8 cellular contexts compared by ENCODE assay signal in the genomic region with DNA sequence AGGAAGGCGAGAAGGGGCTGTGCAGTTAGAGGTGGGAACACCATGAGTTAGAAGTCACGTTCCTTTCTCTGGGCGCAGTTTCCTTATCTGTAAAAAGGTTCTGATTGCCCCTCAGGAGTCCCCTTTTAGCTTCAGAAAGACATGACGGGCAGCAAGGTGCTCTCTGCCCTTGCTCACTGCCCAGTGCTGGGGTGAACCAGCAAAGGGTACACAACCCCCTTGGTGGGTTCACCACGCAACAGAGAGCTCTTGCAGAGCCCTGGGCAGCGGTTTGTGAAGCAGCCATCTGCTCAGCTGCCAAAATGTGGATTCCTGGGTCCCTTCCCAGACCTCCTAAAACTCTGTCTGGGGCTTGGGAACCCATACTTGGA. TPM values are rescaled to one million over a fixed set of nuclear protein-coding genes. Genes with fewer than 3 reads are reported as not detected.
DNase-seq lines count a peak whose midpoint lies in the region; ATAC-seq and TF ChIP-seq lines count a peak whose summit lies in the region.

No MANE protein-coding gene starts in this region.

- 18 to 33% methylated on average over 6 of the region's 6 CpGs for WGBS in testis, 2 donors

- H3K36me3 Mint-ChIP-seq in activated CD4-positive, alpha-beta T cell treated with anti-CD3 and anti-CD28 coated beads, Interleukin-2, amount 10 ng/mL, durations not matched to agents 7 days and 5 days (ENCODE audit: low read depth), result peaks cover 9% of the 10 kb centered on the region
- no peaks in the 10 kb centered on the region for H3K36me3 Mint-ChIP-seq in activated naive CD8-positive, alpha-beta T cell treated with anti-CD3 and anti-CD28 coated beads, Interleukin-2, amount 50 U/mL, for 24 hours (ENCODE audit: low read depth)

- TF ChIP-seq CTCF in left lung (IDR thresholded peaks at IDR 0.05) (no peak), testis (IDR thresholded peaks at IDR 0.05) (no peak)

- H3K27me3 ChIP-seq in left lung (no peaks in the 10 kb centered on the region), testis (no peaks in the 10 kb centered on the region)

- H3K9me3 ChIP-seq in left lung (no peaks in the 10 kb centered on the region), testis (no peaks in the 10 kb centered on the region)

- H3K4me1 ChIP-seq in left lung (peaks cover 16 to 60% of the 10 kb centered on the region in 2 donors), testis (peaks cover 19% of the 10 kb centered on the region)

- H3K4me3 ChIP-seq in left lung (peak overlapping the region; percentile 44 to 61), testis (peak overlapping the region; percentile 50 to 61)

- H3K9me3 Mint-ChIP-seq in activated CD4-positive, alpha-beta T cell treated with anti-CD3 and anti-CD28 coated beads, Interleukin-2, amount 10 ng/mL, durations not matched to agents 7 days and 5 days, result no peaks in the 10 kb centered on the region
- H3K9me3 Mint-ChIP-seq in activated naive CD8-positive, alpha-beta T cell treated with anti-CD3 and anti-CD28 coated beads, Interleukin-2, amount 50 U/mL, for 24 hours, result no peaks in the 10 kb centered on the region

- H3K4me1 Mint-ChIP-seq in activated CD4-positive, alpha-beta T cell treated with anti-CD3 and anti-CD28 coated beads, Interleukin-2, amount 10 ng/mL, durations not matched to agents 7 days and 5 days, result peaks cover 52% of the 10 kb centered on the region
- H3K4me1 Mint-ChIP-seq in activated naive CD8-positive, alpha-beta T cell treated with anti-CD3 and anti-CD28 coated beads, Interleukin-2, amount 50 U/mL, for 24 hours, result peaks cover 50% of the 10 kb centered on the region

- intact Hi-C loops in left lung (cut with DNase I), result no loop called here
- intact Hi-C loops in testis (cut with DNase I; ENCODE audit: low total_unique reads), result no loop called here

- POLR2A ChIA-PET in activated CD4-positive, alpha-beta T cell treated with anti-CD3 and anti-CD28 coated beads, Interleukin-2, amount 10 ng/mL, durations not matched to agents 7 days and 5 days (lab: Charles Lee), result interaction anchor here (1.5 kb wide), 1 partner anchor 12 kb away, joined by 6 read pairs; no protein-coding TSS in a partner anchor

- peak overlapping the region; percentile 84 for H3K4me3 Mint-ChIP-seq in activated CD4-positive, alpha-beta T cell treated with anti-CD3 and anti-CD28 coated beads, Interleukin-2, amount 10 ng/mL, durations not matched to agents 7 days and 5 days
- peak overlapping the region; percentile 66 for H3K4me3 Mint-ChIP-seq in activated naive CD8-positive, alpha-beta T cell treated with anti-CD3 and anti-CD28 coated beads, Interleukin-2, amount 50 U/mL, for 24 hours

- CTCF ChIA-PET in activated CD4-positive, alpha-beta T cell treated with anti-CD3 and anti-CD28 coated beads, Interleukin-2, amount 10 ng/mL, durations not matched to agents 7 days and 5 days (lab: Charles Lee), result interaction anchor here (0.6 to 2.5 kb wide), 7 partner anchors 11 to 131 kb away, joined by 3 to 11 read pairs (median 3); no protein-coding TSS in a partner anchor

- no peak for TF ChIP-seq POLR2A in testis (IDR thresholded peaks at IDR 0.05)

- peak overlapping the region; percentile 70 to 77 for H3K27ac ChIP-seq in left lung
- H3K27ac ChIP-seq in testis, result peak overlapping the region; percentile 64 to 83

- H3K27ac Mint-ChIP-seq in activated CD4-positive, alpha-beta T cell treated with anti-CD3 and anti-CD28 coated beads, Interleukin-2, amount 10 ng/mL, durations not matched to agents 7 days and 5 days, result peak overlapping the region; percentile 92
- no peak overlapping the region for H3K27ac Mint-ChIP-seq in activated naive CD8-positive, alpha-beta T cell treated with anti-CD3 and anti-CD28 coated beads, Interleukin-2, amount 50 U/mL, for 24 hours

- H3K27me3 Mint-ChIP-seq in activated CD4-positive, alpha-beta T cell treated with anti-CD3 and anti-CD28 coated beads, Interleukin-2, amount 10 ng/mL, durations not matched to agents 7 days and 5 days, result no peaks in the 10 kb centered on the region
- no peaks in the 10 kb centered on the region for H3K27me3 Mint-ChIP-seq in activated naive CD8-positive, alpha-beta T cell treated with anti-CD3 and anti-CD28 coated beads, Interleukin-2, amount 50 U/mL, for 24 hours

- ATAC-seq in activated naive CD8-positive, alpha-beta T cell treated with anti-CD3 and anti-CD28 coated beads, Interleukin-2, amount 50 U/mL, for 24 hours, result no peak
- ATAC-seq in left lung (no peak), HG02870 (IDR thresholded peaks at IDR 0.05; ENCODE audit: unreplicated experiment) (no peak)

- no peak for DNase-seq in activated CD4-positive, alpha-beta T cell treated with anti-CD3 and anti-CD28 coated beads, Interleukin-2, amount 10 ng/mL, durations not matched to agents 7 days and 5 days
- no peak for DNase-seq in activated CD4-positive, alpha-beta T cell treated with anti-CD3 and anti-CD28 coated beads, Interleukin-2, amount 50 U/mL, for 4 hours
- no peak for DNase-seq in activated naive CD8-positive, alpha-beta T cell treated with anti-CD3 and anti-CD28 coated beads, Interleukin-2, amount 50 U/mL, for 24 hours
- no peak for DNase-seq in left lung
- DNase-seq in testis, result no peak
- no peak for DNase-seq in HuH-7 (ENCODE audit: low spot score)
- no peak for DNase-seq in amniotic stem cell (lab: John Stamatoyannopoulos, UW)

- peaks cover 0 to 21% of the 10 kb centered on the region in 2 donors for H3K36me3 ChIP-seq in left lung
- H3K36me3 ChIP-seq in testis (ENCODE audit: low read depth, missing control alignments), result no peaks in the 10 kb centered on the region

RNA-seq across cellular contexts. Expression of a gene that starts 0.9 kb away (rescaled TPM):
- total RNA-seq in activated CD4-positive, alpha-beta T cell treated with anti-CD3 and anti-CD28 coated beads, Interleukin-2, amount 10 ng/mL, durations not matched to agents 7 days and 5 days, result 10 to 100 TPM; 33.9 to 35.5 TPM
- total RNA-seq in left lung (10 to 100 TPM; 42.1 to 61.5 TPM), testis (10 to 100 TPM in 1 of 2 donors, 1 to 10 TPM in 1; 8.5 to 15.0 TPM)
- polyA plus RNA-seq in testis (ENCODE audit: insufficient read depth, low read depth, low replicate concordance), result 7.4 TPM

RNA-seq across cellular contexts. Expression of a gene that starts 5.0 kb away (rescaled TPM):
- 1 to 10 TPM; 1.0 to 1.3 TPM for total RNA-seq in activated CD4-positive, alpha-beta T cell treated with anti-CD3 and anti-CD28 coated beads, Interleukin-2, amount 10 ng/mL, durations not matched to agents 7 days and 5 days
- total RNA-seq in left lung, result under 1 TPM; 0.32 to 0.71 TPM
- under 1 TPM in 1 of 2 donors, not detected in 1; 0.24 TPM for total RNA-seq in testis
- polyA plus RNA-seq in testis (ENCODE audit: insufficient read depth, low read depth, low replicate concordance), result not detected

RNA-seq across cellular contexts. Expression of a gene that starts 9.7 kb away (rescaled TPM):
- total RNA-seq in activated CD4-positive, alpha-beta T cell treated with anti-CD3 and anti-CD28 coated beads, Interleukin-2, amount 10 ng/mL, durations not matched to agents 7 days and 5 days, result 10 to 100 TPM; 26.0 to 32.6 TPM
- 10 to 100 TPM; 60.4 to 83.1 TPM for total RNA-seq in left lung
- 10 to 100 TPM; 31.5 to 33.1 TPM for total RNA-seq in testis
- 37.3 TPM for polyA plus RNA-seq in testis (ENCODE audit: insufficient read depth, low read depth, low replicate concordance)

RNA-seq across cellular contexts. Expression of a gene that starts 42.1 kb away (rescaled TPM):
- 10 to 100 TPM; 31.1 to 32.2 TPM for total RNA-seq in activated CD4-positive, alpha-beta T cell treated with anti-CD3 and anti-CD28 coated beads, Interleukin-2, amount 10 ng/mL, durations not matched to agents 7 days and 5 days
- total RNA-seq in left lung (10 to 100 TPM; 23.6 to 26.2 TPM), testis (10 to 100 TPM; 22.4 to 38.2 TPM)
- polyA plus RNA-seq in testis (ENCODE audit: insufficient read depth, low read depth, low replicate concordance), result 26.3 TPM

RNA-seq across cellular contexts. Expression of a gene that starts 42.5 kb away (rescaled TPM):
- total RNA-seq in activated CD4-positive, alpha-beta T cell treated with anti-CD3 and anti-CD28 coated beads, Interleukin-2, amount 10 ng/mL, durations not matched to agents 7 days and 5 days, result 10 to 100 TPM; 42.2 to 44.3 TPM
- total RNA-seq in left lung, result 10 to 100 TPM; 24.3 to 32.6 TPM
- total RNA-seq in testis, result 10 to 100 TPM; 11.1 to 21.6 TPM
- 22.6 TPM for polyA plus RNA-seq in testis (ENCODE audit: insufficient read depth, low read depth, low replicate concordance)
